In genomic region chr10:8840356-8840755, GRCh38 we compare ENCODE assay signal across 1 cellular context.
TF ChIP-seq lines count a peak whose summit lies in the region.

No MANE protein-coding gene starts in this region.

TF ChIP-seq in GM23338, 12 proteins besides CTCF, POLR2A, EP300 and RAD21 (continued from another document):
- TF ChIP-seq, protein P1, sequence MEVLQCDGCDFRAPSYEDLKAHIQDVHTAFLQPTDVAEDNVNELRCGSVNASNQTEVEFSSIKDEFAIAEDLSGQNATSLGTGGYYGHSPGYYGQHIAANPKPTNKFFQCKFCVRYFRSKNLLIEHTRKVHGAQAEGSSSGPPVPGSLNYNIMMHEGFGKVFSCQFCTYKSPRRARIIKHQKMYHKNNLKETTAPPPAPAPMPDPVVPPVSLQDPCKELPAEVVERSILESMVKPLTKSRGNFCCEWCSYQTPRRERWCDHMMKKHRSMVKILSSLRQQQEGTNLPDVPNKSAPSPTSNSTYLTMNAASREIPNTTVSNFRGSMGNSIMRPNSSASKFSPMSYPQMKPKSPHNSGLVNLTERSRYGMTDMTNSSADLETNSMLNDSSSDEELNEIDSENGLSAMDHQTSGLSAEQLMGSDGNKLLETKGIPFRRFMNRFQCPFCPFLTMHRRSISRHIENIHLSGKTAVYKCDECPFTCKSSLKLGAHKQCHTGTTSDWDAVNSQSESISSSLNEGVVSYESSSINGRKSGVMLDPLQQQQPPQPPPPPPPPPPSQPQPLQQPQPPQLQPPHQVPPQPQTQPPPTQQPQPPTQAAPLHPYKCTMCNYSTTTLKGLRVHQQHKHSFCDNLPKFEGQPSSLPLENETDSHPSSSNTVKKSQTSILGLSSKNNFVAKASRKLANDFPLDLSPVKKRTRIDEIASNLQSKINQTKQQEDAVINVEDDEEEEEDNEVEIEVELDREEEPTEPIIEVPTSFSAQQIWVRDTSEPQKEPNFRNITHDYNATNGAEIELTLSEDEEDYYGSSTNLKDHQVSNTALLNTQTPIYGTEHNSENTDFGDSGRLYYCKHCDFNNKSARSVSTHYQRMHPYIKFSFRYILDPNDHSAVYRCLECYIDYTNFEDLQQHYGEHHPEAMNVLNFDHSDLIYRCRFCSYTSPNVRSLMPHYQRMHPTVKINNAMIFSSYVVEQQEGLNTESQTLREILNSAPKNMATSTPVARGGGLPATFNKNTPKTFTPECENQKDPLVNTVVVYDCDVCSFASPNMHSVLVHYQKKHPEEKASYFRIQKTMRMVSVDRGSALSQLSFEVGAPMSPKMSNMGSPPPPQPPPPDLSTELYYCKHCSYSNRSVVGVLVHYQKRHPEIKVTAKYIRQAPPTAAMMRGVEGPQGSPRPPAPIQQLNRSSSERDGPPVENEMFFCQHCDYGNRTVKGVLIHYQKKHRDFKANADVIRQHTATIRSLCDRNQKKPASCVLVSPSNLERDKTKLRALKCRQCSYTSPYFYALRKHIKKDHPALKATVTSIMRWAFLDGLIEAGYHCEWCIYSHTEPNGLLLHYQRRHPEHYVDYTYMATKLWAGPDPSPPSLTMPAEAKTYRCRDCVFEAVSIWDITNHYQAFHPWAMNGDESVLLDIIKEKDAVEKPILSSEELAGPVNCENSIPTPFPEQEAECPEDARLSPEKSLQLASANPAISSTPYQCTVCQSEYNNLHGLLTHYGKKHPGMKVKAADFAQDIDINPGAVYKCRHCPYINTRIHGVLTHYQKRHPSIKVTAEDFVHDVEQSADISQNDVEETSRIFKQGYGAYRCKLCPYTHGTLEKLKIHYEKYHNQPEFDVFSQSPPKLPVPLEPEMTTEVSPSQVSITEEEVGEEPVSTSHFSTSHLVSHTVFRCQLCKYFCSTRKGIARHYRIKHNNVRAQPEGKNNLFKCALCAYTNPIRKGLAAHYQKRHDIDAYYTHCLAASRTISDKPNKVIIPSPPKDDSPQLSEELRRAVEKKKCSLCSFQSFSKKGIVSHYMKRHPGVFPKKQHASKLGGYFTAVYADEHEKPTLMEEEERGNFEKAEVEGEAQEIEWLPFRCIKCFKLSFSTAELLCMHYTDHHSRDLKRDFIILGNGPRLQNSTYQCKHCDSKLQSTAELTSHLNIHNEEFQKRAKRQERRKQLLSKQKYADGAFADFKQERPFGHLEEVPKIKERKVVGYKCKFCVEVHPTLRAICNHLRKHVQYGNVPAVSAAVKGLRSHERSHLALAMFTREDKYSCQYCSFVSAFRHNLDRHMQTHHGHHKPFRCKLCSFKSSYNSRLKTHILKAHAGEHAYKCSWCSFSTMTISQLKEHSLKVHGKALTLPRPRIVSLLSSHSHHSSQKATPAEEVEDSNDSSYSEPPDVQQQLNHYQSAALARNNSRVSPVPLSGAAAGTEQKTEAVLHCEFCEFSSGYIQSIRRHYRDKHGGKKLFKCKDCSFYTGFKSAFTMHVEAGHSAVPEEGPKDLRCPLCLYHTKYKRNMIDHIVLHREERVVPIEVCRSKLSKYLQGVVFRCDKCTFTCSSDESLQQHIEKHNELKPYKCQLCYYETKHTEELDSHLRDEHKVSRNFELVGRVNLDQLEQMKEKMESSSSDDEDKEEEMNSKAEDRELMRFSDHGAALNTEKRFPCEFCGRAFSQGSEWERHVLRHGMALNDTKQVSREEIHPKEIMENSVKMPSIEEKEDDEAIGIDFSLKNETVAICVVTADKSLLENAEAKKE (CRISPR knock-in tag; IDR thresholded peaks at IDR 0.05), result peak; percentile 58; the same call in 1 of the 2 replicates
- no peak for TF ChIP-seq STAT1 (IDR thresholded peaks at IDR 0.05; ENCODE audit: unreplicated experiment)
